ENCODE assay signal across 8 cellular contexts in the genomic region with DNA sequence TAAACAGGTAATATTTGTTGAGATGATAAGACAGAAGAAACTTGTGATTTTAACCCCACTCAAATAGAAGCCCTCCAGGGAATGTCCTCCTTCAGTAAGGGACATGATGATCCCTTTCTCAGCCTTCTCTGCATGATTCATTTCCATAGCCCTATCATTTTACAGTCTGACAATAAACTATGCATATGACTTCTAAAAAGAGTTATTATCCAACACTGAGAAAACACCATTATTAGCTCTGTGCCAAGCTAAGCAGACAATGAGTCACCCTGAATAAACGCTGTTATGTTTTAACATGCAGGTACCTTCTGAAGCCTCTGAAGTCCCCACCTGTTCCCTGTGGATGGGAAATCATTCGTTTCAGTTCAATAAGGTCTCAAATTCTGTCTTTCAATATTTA. TPM values are rescaled to one million over a fixed set of nuclear protein-coding genes. Genes with fewer than 3 reads are reported as not detected.
DNase-seq lines count a peak whose midpoint lies in the region; ATAC-seq and TF ChIP-seq lines count a peak whose summit lies in the region.

No MANE protein-coding gene starts in this region.

- no peaks in the 10 kb centered on the region for H3K27me3 Mint-ChIP-seq in stimulated activated memory B cell treated with anti-CD40 and anti-IgM and Interleukin-4, amounts not matched to agents 10 μg/mL and 1 μg/mL and 100 μg/mL, for 72 hours

- peak overlapping the region; percentile 49 for H3K9ac ChIP-seq in PC-3 (ENCODE audit: low read length)

- intact Hi-C loops in PC-3 (cut with micrococcal nuclease) = loop anchor here (1.0 kb wide), 1 partner anchor 82 kb away; no protein-coding TSS in a partner anchor

- POLR2A ChIA-PET in PC-3 (lab: Charles Lee; ENCODE audit: unreplicated experiment) = interaction anchor here (0.6 to 1.0 kb wide), 2 partner anchors 78 to 260 kb away, joined by 3 to 6 read pairs; no protein-coding TSS in a partner anchor

- CTCF ChIA-PET in PC-3 (lab: Charles Lee) = interaction anchor here (0.6 to 1.9 kb wide), 4 partner anchors 11 to 81 kb away, joined by 3 to 14 read pairs (median 4); no protein-coding TSS in a partner anchor

- peak overlapping the region; percentile 43; the same call in 1 of the 2 replicates for H3K4me3 ChIP-seq in PC-3 (ENCODE audit: low read length)

- H3K9me2 ChIP-seq in PC-3 (replicated peaks; ENCODE audit: low read length) = no peaks in the 10 kb centered on the region

- no peaks in the 10 kb centered on the region for H4K20me1 ChIP-seq in PC-3 (ENCODE audit: low read length)

- no peak for TF ChIP-seq CTCF in PC-3 (conservative IDR thresholded peaks at IDR 0.05; ENCODE audit: low read depth, low read length)

- H3K4me3 Mint-ChIP-seq in stimulated activated memory B cell treated with anti-CD40 and anti-IgM and Interleukin-4, amounts not matched to agents 10 μg/mL and 1 μg/mL and 100 μg/mL, for 72 hours = no peak overlapping the region

- no peaks in the 10 kb centered on the region for H3K27me3 ChIP-seq in PC-3 (ENCODE audit: low read length)

- H3K4me1 ChIP-seq in PC-3 (ENCODE audit: insufficient read depth, low read length) = peaks cover 23% of the 10 kb centered on the region

- H3K27ac ChIP-seq in PC-3 (ENCODE audit: low read length) = peak overlapping the region; percentile 88

- no peaks in the 10 kb centered on the region for H3K9me3 ChIP-seq in PC-3 (ENCODE audit: low read length)

- no TSS peak for BruUV-seq in PC-3 (replicated peaks; lab: Mats Ljungman, UMichigan)

- peak; percentile 19 for DNase-seq in HS-5 (ENCODE audit: low read depth)
- peak; percentile 96 for DNase-seq in PC-3
- DNase-seq in fibroblast of the conjunctiva (ENCODE audit: low read depth) = peak; percentile 40
- peak; percentile 65 for DNase-seq in stromal cell of bone marrow (ENCODE audit: low read depth)
- DNase-seq in cortex of kidney (lab: John Stamatoyannopoulos, UW) = no peak
- DNase-seq in stimulated activated CD8-positive, alpha-beta memory T cell treated with anti-CD3 and anti-CD28 coated beads, Interleukin-4, amount 100 ng/mL, for 48 hours = no peak
- DNase-seq in anterior cingulate cortex (lab: John Stamatoyannopoulos, UW) = no peak

- H3K36me3 ChIP-seq in PC-3 (ENCODE audit: low read depth, low read length) = no peaks in the 10 kb centered on the region

- no peak overlapping the region for H2AFZ ChIP-seq in PC-3 (ENCODE audit: low read length)

- H3K9me3 Mint-ChIP-seq in stimulated activated memory B cell treated with anti-CD40 and anti-IgM and Interleukin-4, amounts not matched to agents 10 μg/mL and 1 μg/mL and 100 μg/mL, for 72 hours = no peaks in the 10 kb centered on the region

- peak; percentile 94 for ATAC-seq in PC-3
- no peak for ATAC-seq in stimulated activated memory B cell treated with anti-CD40 and anti-IgM and Interleukin-4, amounts not matched to agents 10 μg/mL and 1 μg/mL and 100 μg/mL, for 72 hours

- no peaks in the 10 kb centered on the region for H3K4me1 Mint-ChIP-seq in stimulated activated memory B cell treated with anti-CD40 and anti-IgM and Interleukin-4, amounts not matched to agents 10 μg/mL and 1 μg/mL and 100 μg/mL, for 72 hours

- H3K27ac Mint-ChIP-seq in stimulated activated memory B cell treated with anti-CD40 and anti-IgM and Interleukin-4, amounts not matched to agents 10 μg/mL and 1 μg/mL and 100 μg/mL, for 72 hours = no peak overlapping the region

- H3K79me2 ChIP-seq in PC-3 (ENCODE audit: low read length) = no peaks in the 10 kb centered on the region

- H3K36me3 Mint-ChIP-seq in stimulated activated memory B cell treated with anti-CD40 and anti-IgM and Interleukin-4, amounts not matched to agents 10 μg/mL and 1 μg/mL and 100 μg/mL, for 72 hours = peaks cover 18% of the 10 kb centered on the region

- H3F3A ChIP-seq in PC-3 (ENCODE audit: low read length, unreplicated experiment) = peaks cover 7% of the 10 kb centered on the region

- peak overlapping the region; percentile 76 for H3K4me2 ChIP-seq in PC-3 (ENCODE audit: low read length)

RNA-seq across cellular contexts. Expression of a gene that starts 54.7 kb away (rescaled TPM):
- 23.1 and 23.6 TPM in 2 replicates for total RNA-seq in PC-3 (2014; rRNA removed)

Comparison
In these comparisons a context has a peak if more than half of its experiments do, and no peak if none do; other contexts are left out.
1. DNase-seq: peak in HS-5 (single experiment), PC-3 (single experiment), fibroblast of the conjunctiva (single experiment) and stromal cell of bone marrow (single experiment); none in cortex of kidney (single experiment), stimulated activated CD8-positive, alpha-beta memory T cell treated with anti-CD3 and anti-CD28 coated beads, Interleukin-4, amount 100 ng/mL, for 48 hours (single experiment) and anterior cingulate cortex (0 of 58).